In genomic region chr22:20956258-20957117, GRCh38 we compare ENCODE assay signal across 6 cellular contexts. TPM values are rescaled to one million over a fixed set of nuclear protein-coding genes. Genes with fewer than 3 reads are reported as not detected.
DNase-seq lines count a peak whose midpoint lies in the region.

No MANE protein-coding gene starts in this region.

- peak; percentile 35 for DNase-seq in NOMO-1 treated with DMSO at 0.1 percent for 48 hours (lab: John Stamatoyannopoulos, UW; ENCODE audit: unreplicated experiment)
- no peak for DNase-seq in NCI-H2029 treated with DMSO at 0.1 percent for 48 hours (lab: John Stamatoyannopoulos, UW)
- DNase-seq in DMS79 treated with DMSO at 0.1 percent for 48 hours (lab: John Stamatoyannopoulos, UW) = no peak
- DNase-seq in ureter (ENCODE audit: low spot score) = no peak

- H2AFZ ChIP-seq in ACC112 (ENCODE audit: low read length, unreplicated experiment) = no peak overlapping the region

- H3K27me3 ChIP-seq in ACC112 (ENCODE audit: insufficient read depth, low read length) = no peaks in the 10 kb centered on the region

- H3K4me1 ChIP-seq in ACC112 (ENCODE audit: control insufficient read depth, insufficient read depth, low read length, unreplicated experiment) = peaks cover 5% of the 10 kb centered on the region

- 0 out of 2 replicates have a peak, but pooled peaks cover under 1% of the 10 kb centered on the region for H3K36me3 ChIP-seq in ACC112 (ENCODE audit: insufficient read depth, low read length)

- H3K4me3 ChIP-seq in ACC112 (ENCODE audit: low read depth, low read length) (peak overlapping the region; percentile 82), iPS-11a (ENCODE audit: low read depth, low read length) (peak overlapping the region; percentile 65)

- H3K27ac ChIP-seq in ACC112 (ENCODE audit: low read depth, low read length) = no peak overlapping the region

- H3K79me2 ChIP-seq in ACC112 (ENCODE audit: control insufficient read depth, insufficient read depth, low read length, unreplicated experiment) = peaks cover 7% of the 10 kb centered on the region

RNA-seq across cellular contexts. Expression of gene AIFM3, which starts 10.6 kb away (rescaled TPM):
- total RNA-seq in ureter = 15.4 TPM

RNA-seq across cellular contexts. Expression of gene LZTR1, which starts 25.6 kb away (rescaled TPM):
- 79.6 TPM for total RNA-seq in ureter

RNA-seq across cellular contexts. Expression of gene CRKL, which starts 39.3 kb away (rescaled TPM):
- total RNA-seq in ureter = 64.8 TPM

RNA-seq across cellular contexts. Expression of gene THAP7, which starts 45.4 kb away (rescaled TPM):
- 25.8 TPM for total RNA-seq in ureter

RNA-seq across cellular contexts. Expression of gene P2RX6, which starts 58.5 kb away (rescaled TPM):
- 5.7 TPM for total RNA-seq in ureter
